Comparison of ENCODE assay signal across 6 cellular contexts in the genomic region with DNA sequence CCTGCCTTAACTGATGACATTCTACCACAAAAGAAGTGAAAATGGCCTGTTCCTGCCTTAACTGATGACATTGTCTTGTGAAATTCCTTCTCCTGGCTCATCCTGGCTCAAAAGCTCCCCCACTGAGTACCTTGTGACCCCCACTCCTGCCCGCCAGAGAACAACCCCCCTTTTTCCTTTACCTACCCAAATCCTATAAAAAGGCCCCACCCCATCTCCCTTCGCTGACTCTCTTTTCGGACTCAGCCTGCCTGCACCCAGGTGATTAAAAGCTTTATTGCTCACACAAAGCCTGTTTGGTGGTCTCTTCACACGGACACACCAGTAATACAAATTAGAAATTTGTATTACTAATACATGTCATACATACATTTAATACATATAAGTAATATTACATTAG.
DNase-seq lines count a peak whose midpoint lies in the region; TF ChIP-seq lines count a peak whose summit lies in the region.
"Not testable (repeated sequence)": the region's sequence is repeated elsewhere in the genome, so short reads cannot be mapped to it uniquely, and the experiment has no call there.

No MANE protein-coding gene starts in this region.

- peaks cover 11% of the 10 kb centered on the region for H3K4me1 ChIP-seq in ES-I3 (ENCODE audit: insufficient read depth, low read length)
- peaks cover 60% of the 10 kb centered on the region for H3K4me1 ChIP-seq in HUES48 (ENCODE audit: control insufficient read depth, insufficient read depth, low read length)
- H3K4me1 ChIP-seq in NT2/D1 (ENCODE audit: insufficient read depth, insufficient read length); endodermal cell (ENCODE audit: control insufficient read depth, insufficient read depth, low read length); iPS DF 6.9 (ENCODE audit: control insufficient read depth, insufficient read depth, low read length): not testable (repeated sequence)
- peaks cover 25% of the 10 kb centered on the region for H3K4me1 ChIP-seq in iPS-18a (ENCODE audit: control insufficient read depth, low read depth, low read length)

- peak overlapping the region; percentile 83 for H3K27ac ChIP-seq in HUES48 (ENCODE audit: low read depth, low read length)
- not testable (repeated sequence) for H3K27ac ChIP-seq in endodermal cell (ENCODE audit: low read depth, low read length); iPS DF 6.9 (ENCODE audit: low read length)
- peak overlapping the region; percentile 18 for H3K27ac ChIP-seq in iPS-18a (ENCODE audit: low read length)

- TF ChIP-seq CTCF in endodermal cell (conservative IDR thresholded peaks at IDR 0.05) = not testable (repeated sequence)

- H3K4me3 ChIP-seq in HUES48 (ENCODE audit: low read depth, low read length) (peak overlapping the region; percentile 63), NT2/D1 (ENCODE audit: insufficient read length, low read depth) (peak overlapping the region; percentile 20), endodermal cell (ENCODE audit: low read length) (peak overlapping the region; percentile 84), iPS DF 6.9 (ENCODE audit: low read length) (peak overlapping the region; percentile 22; the same call in 1 of the 2 replicates), iPS-18a (ENCODE audit: low read length) (peak overlapping the region; percentile 87)

- peaks cover 32% of the 10 kb centered on the region for H3K36me3 Mint-ChIP-seq in endodermal cell (ENCODE audit: low read depth)

- peaks cover 40% of the 10 kb centered on the region for H3K9me3 Mint-ChIP-seq in endodermal cell

- not testable (repeated sequence) for DNase-seq in NT2/D1 (ENCODE audit: low read depth, low spot score); endodermal cell; iPS DF 6.9 (ENCODE audit: low read depth, low spot score)

- 28% methylated on average over 3 of the region's 4 CpGs; no CpG with 5 or more reads in 1 of the 2 experiments for WGBS in endodermal cell (ENCODE audit: insufficient coverage in 1 of 2, insufficient read length in 1 of 2), 2 experiments
- WGBS in iPS DF 6.9 (ENCODE audit: insufficient coverage, insufficient read length) = no CpG with 5 or more reads among the region's 4 CpGs

- peak overlapping the region; percentile 52 for H3K27ac Mint-ChIP-seq in endodermal cell

- not testable (repeated sequence) for H3K27me3 Mint-ChIP-seq in endodermal cell (ENCODE audit: insufficient read depth)

- not testable (repeated sequence) for H3K27me3 ChIP-seq in HUES48 (ENCODE audit: control insufficient read depth, insufficient read depth, low read length); NT2/D1 (ENCODE audit: insufficient read depth, insufficient read length); endodermal cell (ENCODE audit: control insufficient read depth, insufficient read depth, low read length, poor library complexity, severe bottlenecking); iPS DF 6.9 (ENCODE audit: control insufficient read depth, insufficient read depth, low read length); iPS-18a (ENCODE audit: control insufficient read depth, insufficient read depth, low read length)

- H3K9me3 ChIP-seq in ES-I3 (ENCODE audit: control insufficient read depth, insufficient read depth, low read length) (peaks cover 19% of the 10 kb centered on the region; the same call in 1 of the 2 replicates), NT2/D1 (ENCODE audit: insufficient read depth, low read length) (peaks cover 40% of the 10 kb centered on the region; the same call in 1 of the 2 replicates), endodermal cell (ENCODE audit: control insufficient read depth, low read length) (peaks cover 35% of the 10 kb centered on the region)
- H3K9me3 ChIP-seq in HUES48 (ENCODE audit: control insufficient read depth, insufficient read depth, low read length); iPS DF 6.9 (ENCODE audit: control insufficient read depth, insufficient read depth, low read length); iPS-18a (ENCODE audit: control insufficient read depth, low read depth, low read length): not testable (repeated sequence)

- H3K36me3 ChIP-seq in ES-I3 (ENCODE audit: insufficient read depth, low read length); HUES48 (ENCODE audit: control insufficient read depth, insufficient read depth, low read length); NT2/D1 (ENCODE audit: insufficient read depth, insufficient read length, low read length); endodermal cell (ENCODE audit: control insufficient read depth, insufficient read depth, low read length); iPS DF 6.9 (ENCODE audit: control insufficient read depth, insufficient read depth, low read length); iPS-18a (ENCODE audit: control insufficient read depth, low read depth, low read length): not testable (repeated sequence)

- H3K9ac ChIP-seq in ES-I3 (ENCODE audit: low read depth, low read length) (peak overlapping the region; percentile 22), HUES48 (ENCODE audit: low read depth, low read length) (peak overlapping the region; percentile 93), endodermal cell (ENCODE audit: extremely low read depth, low read length, poor library complexity, severe bottlenecking) (peak overlapping the region; percentile 70), iPS-18a (ENCODE audit: low read length) (peak overlapping the region; percentile 89)
- not testable (repeated sequence) for H3K9ac ChIP-seq in NT2/D1 (ENCODE audit: insufficient read length, low read depth)

- peak overlapping the region; percentile 55 for H3K4me3 Mint-ChIP-seq in endodermal cell

- H3K4me1 Mint-ChIP-seq in endodermal cell = peaks cover 27% of the 10 kb centered on the region

Comparison
In these comparisons a context has a peak if more than half of its experiments do, and no peak if none do; other contexts are left out.
1. H3K4me3 ChIP-seq: peak in every context shown above with its lines; median percentile 87 in iPS-18a; 84 in endodermal cell; 63 in HUES48; 22 in iPS DF 6.9; 20 in NT2/D1.